In genomic region chr21:22209304-22209700, GRCh38 we compare ENCODE assay signal across 23 cellular contexts.
DNase-seq lines count a peak whose midpoint lies in the region; ATAC-seq and TF ChIP-seq lines count a peak whose summit lies in the region.
"Had no signal": no experiment of that assay in that cellular context is flagged by ENCODE, and none has a peak within 500 bp of the region (broad histone marks: within the 10 kb centered on the region; RNA-seq: fewer than 3 reads in every experiment).

No MANE protein-coding gene starts in this region.

- no peaks in the 10 kb centered on the region for H3K36me3 Mint-ChIP-seq in CD8-positive, alpha-beta memory T cell
- no peaks in the 10 kb centered on the region for H3K36me3 Mint-ChIP-seq in endothelial cell (ENCODE audit: low read depth, unreplicated experiment)
- peaks cover 0 to 5% (median 0%) of the 10 kb centered on the region in 3 experiments; a peak in 1 of 7 replicates for H3K36me3 Mint-ChIP-seq in H9 (ENCODE audit: insufficient read depth in 1 of 3, low read depth in 3 of 3)
- H3K36me3 Mint-ChIP-seq: CD14-positive monocyte had no signal

- H3K56ac ChIP-seq in H9 (ENCODE audit: insufficient read length, low read depth, low read length), result no peak overlapping the region

- H2BK120ac ChIP-seq in H9 (ENCODE audit: low read depth, low read length, poor library complexity, severe bottlenecking), result no peak overlapping the region

- no peak overlapping the region for H3K23ac ChIP-seq in H9 (ENCODE audit: insufficient read length, low read depth, low read length)

- H4K5ac ChIP-seq in H9 (ENCODE audit: insufficient read length, low read depth, low read length), result no peak overlapping the region

- peaks cover 3 to 31% (median 6%) of the 10 kb centered on the region in 5 donors for H3K9me3 Mint-ChIP-seq in CD8-positive, alpha-beta memory T cell
- no peaks in the 10 kb centered on the region for H3K9me3 Mint-ChIP-seq in endothelial cell (ENCODE audit: unreplicated experiment)
- peaks cover 0 to 3% of the 10 kb centered on the region in 2 experiments; a peak in 2 of 5 replicates for H3K9me3 Mint-ChIP-seq in H9

- CTCF ChIA-PET in CD8-positive, alpha-beta memory T cell (lab: Charles Lee), result no interaction called here
- CTCF ChIA-PET in PC-9 (lab: Charles Lee), result no interaction called here

- H2AK5ac ChIP-seq in H9 (ENCODE audit: insufficient read length, low read length), result no peak overlapping the region

- no peak overlapping the region for H3T11ph ChIP-seq in H9 (ENCODE audit: low read length)

- H3K23me2 ChIP-seq in H9 (ENCODE audit: insufficient read length, low read depth, low read length, poor library complexity, severe bottlenecking), result no peaks in the 10 kb centered on the region

- H3K79me2 ChIP-seq in PC-9 (ENCODE audit: low read depth), result no peaks in the 10 kb centered on the region
- no peaks in the 10 kb centered on the region; the same call in 1 of the 2 replicates for H3K79me2 ChIP-seq in H9 (ENCODE audit: insufficient read depth, low read length)

- no peak overlapping the region for H3K18ac ChIP-seq in H9 (ENCODE audit: insufficient read length, low read depth, low read length)

- no peak for ATAC-seq in GM21360 (IDR thresholded peaks at IDR 0.05; ENCODE audit: unreplicated experiment)
- ATAC-seq: GM12878, HCT116 had no signal

- no peak overlapping the region for H3K27ac Mint-ChIP-seq in CD8-positive, alpha-beta memory T cell
- H3K27ac Mint-ChIP-seq in endothelial cell (ENCODE audit: unreplicated experiment) (no peak overlapping the region), H9 (no peak overlapping the region)
- H3K27ac Mint-ChIP-seq: CD14-positive monocyte; CD4-positive, alpha-beta T cell had no signal

- DNase-seq in DMS53 (lab: John Stamatoyannopoulos, UW), result peak; percentile 19
- no peak for DNase-seq in DMS53 treated with DMSO at 0.1 percent for 48 hours (lab: John Stamatoyannopoulos, UW; ENCODE audit: unreplicated experiment)
- DNase-seq in CD8-positive, alpha-beta memory T cell, result no peak
- DNase-seq in PC-9, result no peak
- DNase-seq in endothelial cell (ENCODE audit: low spot score), result no peak
- no peak for DNase-seq in H9
- no peak for DNase-seq in NCI-H69 (lab: John Stamatoyannopoulos, UW)
- DNase-seq: ACHN; AML-193; BE2C; Calu3; CD4-positive, alpha-beta T cell; COR-L47; DMS79; EL; GDM1; H7 had no signal

- no peak overlapping the region for H2BK12ac ChIP-seq in H9 (ENCODE audit: insufficient read length, low read depth, low read length)

- POLR2A ChIA-PET in CD8-positive, alpha-beta memory T cell (lab: Charles Lee), result no interaction called here
- POLR2A ChIA-PET in PC-9 (lab: Charles Lee; ENCODE audit: unreplicated experiment), result no interaction called here

- H2BK15ac ChIP-seq in H9 (ENCODE audit: low read depth, low read length), result no peak overlapping the region

- no peak overlapping the region for H2BK20ac ChIP-seq in H9 (ENCODE audit: low read depth, low read length, poor library complexity, severe bottlenecking)

- H3K9me3 ChIP-seq in CD8-positive, alpha-beta memory T cell (ENCODE audit: low read length), result no peaks in the 10 kb centered on the region
- H3K9me3 ChIP-seq in PC-9 (ENCODE audit: insufficient read depth, low read depth) (no peaks in the 10 kb centered on the region), H9 (ENCODE audit: control insufficient read depth, low read depth, low read length) (no peaks in the 10 kb centered on the region)
- H3K9me3 ChIP-seq: BE2C had no signal

- H3K4ac ChIP-seq in H9 (ENCODE audit: low read depth, low read length), result no peak overlapping the region

- no peaks in the 10 kb centered on the region for H3K27me3 Mint-ChIP-seq in CD8-positive, alpha-beta memory T cell
- H3K27me3 Mint-ChIP-seq in endothelial cell (ENCODE audit: unreplicated experiment) (no peaks in the 10 kb centered on the region), H9 (ENCODE audit: low read depth) (no peaks in the 10 kb centered on the region)
- H3K27me3 Mint-ChIP-seq: CD4-positive, alpha-beta T cell had no signal

- no peak overlapping the region for H4K8ac ChIP-seq in H9 (replicated peaks; ENCODE audit: insufficient read length, low read depth, low read length)

- intact Hi-C loops in PC-9 (cut with micrococcal nuclease; ENCODE audit: unreplicated experiment), result no loop called here

- H4K20me1 ChIP-seq in PC-9 (ENCODE audit: insufficient read depth) (no peaks in the 10 kb centered on the region), H9 (ENCODE audit: control insufficient read depth, insufficient read depth, insufficient read length) (no peaks in the 10 kb centered on the region)
- H4K20me1 ChIP-seq: BLaER1 treated with 17β-estradiol and CSF1 and Interleukin-3, amounts not matched to agents 10 nM and 100 nM had no signal

- H3K36me3 ChIP-seq in CD8-positive, alpha-beta memory T cell (ENCODE audit: insufficient read depth, low read length), result no peaks in the 10 kb centered on the region
- H3K36me3 ChIP-seq in PC-9 (ENCODE audit: low read depth), result no peaks in the 10 kb centered on the region
- H3K36me3 ChIP-seq: BE2C; BLaER1 treated with 17β-estradiol and CSF1 and Interleukin-3, amounts not matched to agents 10 nM and 100 nM had no signal

- no peaks in the 10 kb centered on the region for H3K79me1 ChIP-seq in H9 (ENCODE audit: insufficient read depth, low read depth, low read length, poor library complexity, severe bottlenecking)

- no peaks in the 10 kb centered on the region for H3F3A ChIP-seq in PC-9 (ENCODE audit: insufficient read depth, low read depth)

- H3K4me1 ChIP-seq in CD8-positive, alpha-beta memory T cell (ENCODE audit: insufficient read depth, low read length), result no peaks in the 10 kb centered on the region
- H3K4me1 ChIP-seq in PC-9 (replicated peaks; ENCODE audit: insufficient read depth), result no peaks in the 10 kb centered on the region
- H3K4me1 ChIP-seq in H9 (ENCODE audit: insufficient read depth, low read length), result no peaks in the 10 kb centered on the region
- H3K4me1 ChIP-seq: BE2C; BLaER1 treated with 17β-estradiol and CSF1 and Interleukin-3, amounts not matched to agents 10 nM and 100 nM had no signal

- H3K4me2 ChIP-seq in PC-9 (peak overlapping the region; percentile 68), H9 (ENCODE audit: insufficient read depth, insufficient read length, low read length) (no peak overlapping the region)
- H3K4me2 ChIP-seq: BLaER1 treated with 17β-estradiol and CSF1 and Interleukin-3, amounts not matched to agents 10 nM and 100 nM had no signal

- H3K14ac ChIP-seq in H9 (ENCODE audit: insufficient read depth, low read length), result no peak overlapping the region

- no peaks in the 10 kb centered on the region for H3K4me1 Mint-ChIP-seq in CD8-positive, alpha-beta memory T cell
- no peaks in the 10 kb centered on the region for H3K4me1 Mint-ChIP-seq in endothelial cell (ENCODE audit: unreplicated experiment)
- no peaks in the 10 kb centered on the region for H3K4me1 Mint-ChIP-seq in H9
- H3K4me1 Mint-ChIP-seq: CD14-positive monocyte had no signal

- H3K9ac ChIP-seq in H9 (ENCODE audit: extremely low read depth, insufficient read length, low read length), result no peak overlapping the region
- H3K9ac ChIP-seq: BLaER1 treated with 17β-estradiol and CSF1 and Interleukin-3, amounts not matched to agents 10 nM and 100 nM had no signal

- H2BK5ac ChIP-seq in H9 (ENCODE audit: insufficient read length, low read length), result no peak overlapping the region

- H2AFZ ChIP-seq in PC-9, result peak overlapping the region; percentile 81
- H2AFZ ChIP-seq in H9 (ENCODE audit: low read length), result no peak overlapping the region

- H4K91ac ChIP-seq in H9 (ENCODE audit: insufficient read length, low read depth, low read length), result no peak overlapping the region

- BruUV-seq in PC-9 (replicated peaks; lab: Mats Ljungman, UMichigan), result no TSS peak

- no CpG with 5 or more reads among the region's 1 CpG for WGBS in H9 (ENCODE audit: extremely low coverage, insufficient read length, low lambda C conversion rate)

- peak overlapping the region; percentile 9 for H3K27ac ChIP-seq in CD8-positive, alpha-beta memory T cell (ENCODE audit: low read depth, low read length)
- H3K27ac ChIP-seq in PC-9 (no peak overlapping the region), H9 (ENCODE audit: insufficient read length, low read depth, low read length) (no peak overlapping the region)
- H3K27ac ChIP-seq: 22Rv1; BLaER1 treated with 17β-estradiol and CSF1 and Interleukin-3, amounts not matched to agents 10 nM and 100 nM had no signal

- H3K9me2 ChIP-seq in PC-9 (ENCODE audit: insufficient read depth), result no peaks in the 10 kb centered on the region

- H3K4me3 Mint-ChIP-seq in CD8-positive, alpha-beta memory T cell, result no peak overlapping the region
- peak overlapping the region; percentile 71 for H3K4me3 Mint-ChIP-seq in endothelial cell (ENCODE audit: unreplicated experiment)
- H3K4me3 Mint-ChIP-seq in H9, result no peak overlapping the region
- H3K4me3 Mint-ChIP-seq: CD14-positive monocyte; CD4-positive, alpha-beta T cell had no signal

- H3K4me3 ChIP-seq in CD8-positive, alpha-beta memory T cell (ENCODE audit: low read length), result no peak overlapping the region
- peak overlapping the region; percentile 56 for H3K4me3 ChIP-seq in PC-9
- H3K4me3 ChIP-seq: BLaER1 treated with 17β-estradiol and CSF1 and Interleukin-3, amounts not matched to agents 10 nM and 100 nM; GM12878 had no signal

- H3K27me3 ChIP-seq in CD8-positive, alpha-beta memory T cell (ENCODE audit: insufficient read depth, low read length, poor library complexity, severe bottlenecking), result no peaks in the 10 kb centered on the region
- H3K27me3 ChIP-seq in PC-9 (ENCODE audit: insufficient read depth, low read depth) (no peaks in the 10 kb centered on the region), H9 (ENCODE audit: insufficient read depth, low read length) (no peaks in the 10 kb centered on the region)
- H3K27me3 ChIP-seq: BE2C; BLaER1 treated with 17β-estradiol and CSF1 and Interleukin-3, amounts not matched to agents 10 nM and 100 nM had no signal

- no peak for TF ChIP-seq CTCF in PC-9 (conservative IDR thresholded peaks at IDR 0.05)
- TF ChIP-seq CTCF in endothelial cell (IDR thresholded peaks at IDR 0.05; ENCODE audit: unreplicated experiment), result no peak
- TF ChIP-seq CTCF in H9 (conservative IDR thresholded peaks at IDR 0.05), result no peak
